In genomic region chr5:170622933-170623332, GRCh38 we compare ENCODE assay signal across 17 cellular contexts.
"Had no signal": no experiment of that assay in that cellular context is flagged by ENCODE, and none has a peak within 500 bp of the region (broad histone marks: within the 10 kb centered on the region; RNA-seq: fewer than 3 reads in every experiment).

No MANE protein-coding gene starts in this region.

- H3K4me3 ChIP-seq: left lung, lower lobe of right lung, pancreas, psoas muscle, right lobe of liver, skin epidermis, tibial nerve, vagina had no signal

- H3K4me1 ChIP-seq: left lung, lower lobe of right lung, pancreas, psoas muscle, right lobe of liver, vagina had no signal

- H3K27me3 ChIP-seq: pancreas, right lobe of liver, tibial nerve, vagina had no signal

- H3K9me3 Mint-ChIP-seq: immature natural killer cell; naive thymus-derived CD8-positive, alpha-beta T cell; nephron; neural crest cell; stimulated activated effector memory CD8-positive, alpha-beta T cell treated with anti-CD3 and anti-CD28 coated beads, Interleukin-12 subunit alpha, Interleukin-12 subunit beta, amount 100 ng/mL, for 72 hours; stimulated activated naive CD8-positive, alpha-beta T cell treated with anti-CD3 and anti-CD28 coated beads, Interleukin-15, amount 100 ng/mL, for 72 hours; type B pancreatic cell had no signal

- H3K27ac ChIP-seq: left lung, lower lobe of right lung, pancreas, psoas muscle, right lobe of liver, skin epidermis, tibial nerve, vagina had no signal

- ATAC-seq: naive thymus-derived CD8-positive, alpha-beta T cell; psoas muscle; stimulated activated effector memory CD8-positive, alpha-beta T cell treated with anti-CD3 and anti-CD28 coated beads, Interleukin-12 subunit alpha, Interleukin-12 subunit beta, amount 100 ng/mL, for 72 hours had no signal

- H3K9me3 ChIP-seq: left lung, lower lobe of right lung, pancreas, psoas muscle, right lobe of liver, tibial nerve, vagina had no signal

- H3K4me1 Mint-ChIP-seq: stimulated activated effector memory CD8-positive, alpha-beta T cell treated with anti-CD3 and anti-CD28 coated beads, Interleukin-12 subunit alpha, Interleukin-12 subunit beta, amount 100 ng/mL, for 72 hours had no signal

- DNase-seq: immature natural killer cell; kidney; left lung; lower lobe of right lung; naive thymus-derived CD8-positive, alpha-beta T cell; psoas muscle; stimulated activated naive CD4-positive, alpha-beta T cell treated with Interleukin-2 at 50 U/mL for 16 hours had no signal

- H3K36me3 Mint-ChIP-seq: immature natural killer cell; naive thymus-derived CD8-positive, alpha-beta T cell; stimulated activated effector memory CD8-positive, alpha-beta T cell treated with anti-CD3 and anti-CD28 coated beads, Interleukin-12 subunit alpha, Interleukin-12 subunit beta, amount 100 ng/mL, for 72 hours; type B pancreatic cell had no signal

- H3K4me3 Mint-ChIP-seq: immature natural killer cell; naive thymus-derived CD8-positive, alpha-beta T cell; nephron; neural crest cell; stimulated activated effector memory CD8-positive, alpha-beta T cell treated with anti-CD3 and anti-CD28 coated beads, Interleukin-12 subunit alpha, Interleukin-12 subunit beta, amount 100 ng/mL, for 72 hours; stimulated activated naive CD8-positive, alpha-beta T cell treated with anti-CD3 and anti-CD28 coated beads, Interleukin-15, amount 100 ng/mL, for 72 hours; type B pancreatic cell had no signal

- H3K27ac Mint-ChIP-seq: immature natural killer cell; naive thymus-derived CD8-positive, alpha-beta T cell; nephron; stimulated activated effector memory CD8-positive, alpha-beta T cell treated with anti-CD3 and anti-CD28 coated beads, Interleukin-12 subunit alpha, Interleukin-12 subunit beta, amount 100 ng/mL, for 72 hours; stimulated activated naive CD8-positive, alpha-beta T cell treated with anti-CD3 and anti-CD28 coated beads, Interleukin-15, amount 100 ng/mL, for 72 hours; type B pancreatic cell had no signal

- H3K36me3 ChIP-seq: left lung, lower lobe of right lung, pancreas, right lobe of liver, tibial nerve, vagina had no signal
